ENCODE assay signal across 15 cellular contexts in the genomic region with DNA sequence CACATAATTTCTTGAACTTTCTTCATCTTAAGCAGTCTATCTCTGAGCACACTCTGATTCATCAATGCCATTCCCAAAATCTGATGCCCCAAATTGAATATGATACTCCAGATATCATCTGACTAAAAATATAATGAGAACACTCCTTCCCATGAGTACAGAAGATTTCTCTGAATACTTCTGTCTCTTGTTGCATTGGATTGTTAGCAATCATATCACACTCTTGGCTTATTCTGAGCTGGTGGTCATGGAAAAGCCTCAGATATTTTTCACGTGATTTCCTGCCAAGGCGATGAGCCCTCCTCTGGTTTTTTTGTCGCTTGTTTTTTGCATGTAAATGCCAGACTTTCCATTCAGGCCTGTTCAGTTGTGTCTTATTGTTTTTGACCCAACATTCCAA.
DNase-seq lines count a peak whose midpoint lies in the region; ATAC-seq, FAIRE-seq and TF ChIP-seq lines count a peak whose summit lies in the region.
"Had no signal": no experiment of that assay in that cellular context is flagged by ENCODE, and none has a peak within 500 bp of the region (broad histone marks: within the 10 kb centered on the region; RNA-seq: fewer than 3 reads in every experiment).

No MANE protein-coding gene starts in this region.

- H3K27me3 ChIP-seq in RWPE2 (ENCODE audit: insufficient read depth, poor library complexity, severe bottlenecking): no peaks in the 10 kb centered on the region

- no peak for TF ChIP-seq CTCF in RWPE2 (IDR thresholded peaks at IDR 0.05; ENCODE audit: poor library complexity, severe bottlenecking)

- DNase-seq in HTR-8/SVneo (ENCODE audit: insufficient read length, low spot score): no peak
- no peak for DNase-seq in RWPE2 (ENCODE audit: low spot score)
- peak; percentile 21 for DNase-seq in iris pigment epithelial cell (ENCODE audit: low read depth)
- no peak for DNase-seq in NCI-H146 treated with DMSO at 0.1 percent for 48 hours (lab: John Stamatoyannopoulos, UW; ENCODE audit: unreplicated experiment)
- DNase-seq in NCI-H1092 (lab: John Stamatoyannopoulos, UW): no peak
- no peak for DNase-seq in RCC 7860 (ENCODE audit: low spot score)
- no peak for DNase-seq in NCI-H1092 treated with DMSO at 0.1 percent for 48 hours (lab: John Stamatoyannopoulos, UW)
- DNase-seq: CD4-positive, alpha-beta T cell; NCI-H146; NCI-H2081 treated with DMSO at 0.1 percent for 48 hours; NCI-H510A; NCI-H82; SHP77 had no signal

- H3K27ac ChIP-seq in RWPE2 (ENCODE audit: poor library complexity, severe bottlenecking): peak overlapping the region; percentile 95

- no peaks in the 10 kb centered on the region for H3K9me3 ChIP-seq in RWPE2 (ENCODE audit: severe bottlenecking)

- no peak for ATAC-seq in RWPE2 (ENCODE audit: low read depth)
- ATAC-seq: Panc1 had no signal

- FAIRE-seq in HTR-8/SVneo (lab: Jason Lieb, UNC) (peak; percentile 85), RCC 7860 (lab: Jason Lieb, UNC) (no peak)
- FAIRE-seq: H54 had no signal

- peaks cover 35% of the 10 kb centered on the region for H3K4me1 ChIP-seq in RWPE2 (ENCODE audit: insufficient read depth, poor library complexity, severe bottlenecking)

- H3K4me3 ChIP-seq in RWPE2 (ENCODE audit: severe bottlenecking): no peak overlapping the region

- no peaks in the 10 kb centered on the region for H3K36me3 ChIP-seq in RWPE2 (ENCODE audit: low read depth)
